ENCODE assay signal across 26 cellular contexts in genomic region chr17:59413014-59413725, GRCh38.
A peak's percentile ranks its signal among the peaks of the same experiment; 100 is the strongest.
DNase-seq lines count a peak whose midpoint lies in the region; ATAC-seq, FAIRE-seq and TF ChIP-seq lines count a peak whose summit lies in the region.
"Had no signal": no experiment of that assay in that cellular context is flagged by ENCODE, and none has a peak within 500 bp of the region (broad histone marks: within the 10 kb centered on the region; RNA-seq: fewer than 3 reads in every experiment).

No MANE protein-coding gene starts in this region.

- H3K27ac Mint-ChIP-seq in natural killer cell treated with Interleukin-12 subunit alpha and Interleukin-12 subunit beta and Interleukin-15 and Interleukin-18, amount 100 ng/mL, for 72 hours: peak overlapping the region in 1 of 2 donors; percentile 37
- no peak overlapping the region for H3K27ac Mint-ChIP-seq in natural killer cell
- peak overlapping the region; percentile 54 for H3K27ac Mint-ChIP-seq in activated naive CD8-positive, alpha-beta T cell treated with anti-CD3 and anti-CD28 coated beads for 36 hours
- H3K27ac Mint-ChIP-seq: activated naive CD4-positive, alpha-beta T cell treated with anti-CD3 and anti-CD28 coated beads, Interleukin-2, amount 50 U/mL, for 72 hours; CD4-positive, alpha-beta T cell; HFFc6 had no signal

- H3K4me3 ChIP-seq in mesenchymal stem cell (ENCODE audit: insufficient read depth in 1 of 2, low read depth in 1 of 2, low read length in 2 of 2): no peak overlapping the region
- H3K4me3 ChIP-seq: esophagus muscularis mucosa, GM23248, lung, thyroid gland had no signal

- no peak overlapping the region for H3K4ac ChIP-seq in mesenchymal stem cell (ENCODE audit: low read depth in 1 of 2, low read length in 2 of 2)

- peak overlapping the region; percentile 39 for H3K4me3 Mint-ChIP-seq in natural killer cell treated with Interleukin-12 subunit alpha and Interleukin-12 subunit beta and Interleukin-15 and Interleukin-18, amount 100 ng/mL, for 72 hours
- H3K4me3 Mint-ChIP-seq in natural killer cell: no peak overlapping the region
- peak overlapping the region; percentile 1 for H3K4me3 Mint-ChIP-seq in activated naive CD8-positive, alpha-beta T cell treated with anti-CD3 and anti-CD28 coated beads for 36 hours
- H3K4me3 Mint-ChIP-seq: CD4-positive, alpha-beta T cell; HFFc6 had no signal

- H2BK120ac ChIP-seq in mesenchymal stem cell (ENCODE audit: low read depth, low read length): no peak overlapping the region

- H3K9ac ChIP-seq in mesenchymal stem cell (ENCODE audit: low read length): no peak overlapping the region
- H3K9ac ChIP-seq: GM23248 had no signal

- no peaks in the 10 kb centered on the region for H3K36me3 Mint-ChIP-seq in natural killer cell treated with Interleukin-12 subunit alpha and Interleukin-12 subunit beta and Interleukin-15 and Interleukin-18, amount 100 ng/mL, for 72 hours
- no peaks in the 10 kb centered on the region for H3K36me3 Mint-ChIP-seq in natural killer cell
- H3K36me3 Mint-ChIP-seq in activated naive CD8-positive, alpha-beta T cell treated with anti-CD3 and anti-CD28 coated beads for 36 hours: no peaks in the 10 kb centered on the region

- peak; percentile 43 for FAIRE-seq in islet of Langerhans (lab: Jason Lieb, UNC)

- H3K9me3 ChIP-seq in mesenchymal stem cell (ENCODE audit: control insufficient read depth, low read length): peaks cover 12% of the 10 kb centered on the region
- H3K9me3 ChIP-seq: thyroid gland had no signal

- DNase-seq in natural killer cell treated with Interleukin-12 subunit alpha and Interleukin-12 subunit beta and Interleukin-15 and Interleukin-18, amount 100 ng/mL, for 72 hours (ENCODE audit: low spot score): no peak
- no peak for DNase-seq in natural killer cell
- DNase-seq in activated naive CD8-positive, alpha-beta T cell treated with anti-CD3 and anti-CD28 coated beads for 36 hours: no peak
- no peak for DNase-seq in mesenchymal stem cell
- no peak for DNase-seq in activated CD4-positive, alpha-beta T cell treated with anti-CD3 and anti-CD28 coated beads for 4 hours
- no peak for DNase-seq in NCI-H2081 (lab: John Stamatoyannopoulos, UW)
- DNase-seq: activated CD4-positive, alpha-beta T cell treated with anti-CD3 and anti-CD28 coated beads for 1 hour; CD4-positive, alpha-beta T cell; effector CD8-positive, alpha-beta T cell; foreskin melanocyte; GM23248; HFFc6; hypothalamus; IMR-90; NCI-H1092; NCI-H187; NCI-H226; NCI-H748 treated with DMSO at 0.1 percent for 48 hours; nucleus accumbens; stimulated activated CD4-positive, alpha-beta T cell treated with anti-CD3 and anti-CD28 coated beads, Interleukin-4, amount 100 ng/mL, for 24 hours; stimulated activated naive CD4-positive, alpha-beta T cell treated with Interleukin-2 at 50 U/mL for 16 hours; thyroid gland had no signal

- WGBS in mesenchymal stem cell: 89% methylated on average over 7 of the region's 8 CpGs

- no peaks in the 10 kb centered on the region for H3K79me1 ChIP-seq in mesenchymal stem cell (replicated peaks; ENCODE audit: low read length, poor library complexity, severe bottlenecking)

- no peak overlapping the region for H4K91ac ChIP-seq in mesenchymal stem cell (ENCODE audit: low read length)

- no peak overlapping the region for H2AFZ ChIP-seq in mesenchymal stem cell (ENCODE audit: low read depth, low read length)
- H2AFZ ChIP-seq: GM23248 had no signal

- peaks cover 0 to 5% of the 10 kb centered on the region in 2 experiments for H3K27me3 ChIP-seq in mesenchymal stem cell (ENCODE audit: control insufficient read depth in 1 of 2, insufficient read depth in 1 of 2, low read length in 2 of 2)
- H3K27me3 ChIP-seq: esophagus muscularis mucosa, thyroid gland had no signal

- no peaks in the 10 kb centered on the region for H3K4me1 ChIP-seq in mesenchymal stem cell (ENCODE audit: control insufficient read depth, insufficient read depth, low read depth, low read length)

- peak overlapping the region in 1 of 2 experiments; percentile 48 for H3K14ac ChIP-seq in mesenchymal stem cell (ENCODE audit: low read length in 2 of 2)

- H2BK5ac ChIP-seq in mesenchymal stem cell (ENCODE audit: low read depth, low read length, poor library complexity, severe bottlenecking): no peak overlapping the region

- no peak overlapping the region for H2BK12ac ChIP-seq in mesenchymal stem cell (ENCODE audit: low read length in 2 of 2)

- TF ChIP-seq CTCF in natural killer cell (IDR thresholded peaks at IDR 0.05): no peak

- no peak overlapping the region for H2BK15ac ChIP-seq in mesenchymal stem cell (ENCODE audit: low read depth, poor library complexity, severe bottlenecking)

- H3K4me1 Mint-ChIP-seq in natural killer cell treated with Interleukin-12 subunit alpha and Interleukin-12 subunit beta and Interleukin-15 and Interleukin-18, amount 100 ng/mL, for 72 hours (ENCODE audit: low read depth in 2 of 2): peaks cover 10 to 20% of the 10 kb centered on the region in 2 donors
- peaks cover 0 to 6% of the 10 kb centered on the region in 2 donors for H3K4me1 Mint-ChIP-seq in natural killer cell
- peaks cover 30% of the 10 kb centered on the region for H3K4me1 Mint-ChIP-seq in activated naive CD8-positive, alpha-beta T cell treated with anti-CD3 and anti-CD28 coated beads for 36 hours

- peaks cover 0 to 6% of the 10 kb centered on the region in 2 donors for H3K27me3 Mint-ChIP-seq in natural killer cell treated with Interleukin-12 subunit alpha and Interleukin-12 subunit beta and Interleukin-15 and Interleukin-18, amount 100 ng/mL, for 72 hours
- H3K27me3 Mint-ChIP-seq in natural killer cell (ENCODE audit: low read depth in 2 of 2): no peaks in the 10 kb centered on the region
- H3K27me3 Mint-ChIP-seq in activated naive CD8-positive, alpha-beta T cell treated with anti-CD3 and anti-CD28 coated beads for 36 hours: no peaks in the 10 kb centered on the region
- H3K27me3 Mint-ChIP-seq: CD4-positive, alpha-beta T cell had no signal

- no peak overlapping the region for H4K8ac ChIP-seq in mesenchymal stem cell (ENCODE audit: low read length)

- peaks cover 3% of the 10 kb centered on the region in 2 experiments for H3K36me3 ChIP-seq in mesenchymal stem cell (ENCODE audit: control insufficient read depth in 1 of 2, insufficient read depth in 2 of 2, low read depth in 1 of 2, low read length in 2 of 2)
- H3K36me3 ChIP-seq: esophagus muscularis mucosa, thyroid gland had no signal

- H3K27ac ChIP-seq in mesenchymal stem cell (ENCODE audit: low read length, poor library complexity, severe bottlenecking): no peak overlapping the region
- H3K27ac ChIP-seq: GM23248, thyroid gland had no signal

- H3K4me2 ChIP-seq in mesenchymal stem cell (ENCODE audit: low read length, poor library complexity, severe bottlenecking): no peak overlapping the region

- H2AK5ac ChIP-seq in mesenchymal stem cell (ENCODE audit: low read length, severe bottlenecking): no peak overlapping the region

- peak; percentile 59 to 65 for ATAC-seq in natural killer cell treated with Interleukin-12 subunit alpha and Interleukin-12 subunit beta and Interleukin-15 and Interleukin-18, amount 100 ng/mL, for 72 hours
- no peak for ATAC-seq in natural killer cell

- intact Hi-C loops in natural killer cell (cut with micrococcal nuclease): no loop called here

- H3K18ac ChIP-seq in mesenchymal stem cell (ENCODE audit: low read depth in 1 of 2, low read length in 2 of 2): no peak overlapping the region

- H3K9me3 Mint-ChIP-seq in natural killer cell treated with Interleukin-12 subunit alpha and Interleukin-12 subunit beta and Interleukin-15 and Interleukin-18, amount 100 ng/mL, for 72 hours: no peaks in the 10 kb centered on the region
- no peaks in the 10 kb centered on the region for H3K9me3 Mint-ChIP-seq in natural killer cell
- H3K9me3 Mint-ChIP-seq in activated naive CD8-positive, alpha-beta T cell treated with anti-CD3 and anti-CD28 coated beads for 36 hours: peaks cover 2% of the 10 kb centered on the region
- H3K9me3 Mint-ChIP-seq: CD4-positive, alpha-beta T cell had no signal

- H3K23ac ChIP-seq in mesenchymal stem cell (ENCODE audit: low read length in 2 of 2): no peak overlapping the region

Comparison
In these comparisons a context has a peak if more than half of its experiments do, and no peak if none do; other contexts are left out.
1. ATAC-seq: peak in natural killer cell treated with Interleukin-12 subunit alpha and Interleukin-12 subunit beta and Interleukin-15 and Interleukin-18, amount 100 ng/mL, for 72 hours (2 of 2); none in natural killer cell (0 of 3).